In genomic region chr17:74750039-74750326, GRCh38 we compare ENCODE assay signal across 8 cellular contexts. TPM values are rescaled to one million over a fixed set of nuclear protein-coding genes. Genes with fewer than 3 reads are reported as not detected.
DNase-seq lines count a peak whose midpoint lies in the region; ATAC-seq and TF ChIP-seq lines count a peak whose summit lies in the region.

No MANE protein-coding gene starts in this region.

- no peaks in the 10 kb centered on the region for H3K36me3 ChIP-seq in psoas muscle (ENCODE audit: insufficient read depth in 1 of 2, low read depth in 1 of 2)

- H3K27me3 Mint-ChIP-seq in T-cell = no peaks in the 10 kb centered on the region

- peak overlapping the region; percentile 90 to 97 for H3K27ac Mint-ChIP-seq in T-cell

- intact Hi-C loops in psoas muscle (cut with DNase I) = no loop called here

- H3K27ac ChIP-seq in psoas muscle = no peak overlapping the region

- no peaks in the 10 kb centered on the region for H3K9me3 ChIP-seq in psoas muscle

- TF ChIP-seq CTCF in GM12875 (IDR thresholded peaks at IDR 0.05; ENCODE audit: borderline replicate concordance, insufficient read depth, low read depth, low read length) = no peak
- no peak for TF ChIP-seq CTCF in fibroblast of mammary gland (conservative IDR thresholded peaks at IDR 0.05; ENCODE audit: control insufficient read depth, insufficient read depth, low read depth, low read length)
- TF ChIP-seq CTCF in psoas muscle (IDR thresholded peaks at IDR 0.05) = no peak

- no peak for ATAC-seq in T-cell (replicated peaks in 1 of 4)
- ATAC-seq in psoas muscle = no peak

- CTCF ChIA-PET in T-cell (lab: Charles Lee) = interaction anchor here (0.6 to 2.6 kb wide), 7 partner anchors 10 to 93 kb away, joined by 3 to 13 read pairs (median 4); partner anchors contain the start of gene NAT9 (in 1 of the 2)

- peak overlapping the region; percentile 82 for H3K4me3 ChIP-seq in GM12875 (ENCODE audit: low read depth, low read length)
- H3K4me3 ChIP-seq in fibroblast of mammary gland (ENCODE audit: control insufficient read depth, low read depth, low read length) = peak overlapping the region; percentile 64
- H3K4me3 ChIP-seq in psoas muscle = peak overlapping the region; percentile 80

- no peaks in the 10 kb centered on the region for H3K9me3 Mint-ChIP-seq in T-cell

- H3K4me1 Mint-ChIP-seq in T-cell = peaks cover 66 to 74% (median 68%) of the 10 kb centered on the region in 3 donors

- POLR2A ChIA-PET in T-cell (lab: Charles Lee) = interaction anchor here in 1 of 2 donors (0.6 kb wide), 1 partner anchor 34 kb away, joined by 7 read pairs; no protein-coding TSS in a partner anchor

- 51 to 74% (median 56%) methylated on average over 6 of the region's 6 CpGs for WGBS in psoas muscle, 3 donors

- DNase-seq in T-cell (no peak), fibroblast of mammary gland (ENCODE audit: low read depth) (no peak), psoas muscle (peak in 1 of 2 donors; percentile 47), DMS53 (lab: John Stamatoyannopoulos, UW) (no peak), NCI-H187 (lab: John Stamatoyannopoulos, UW) (no peak), cerebellar cortex (ENCODE audit: low spot score) (no peak), NCI-H187 treated with DMSO at 0.1 percent for 48 hours (lab: John Stamatoyannopoulos, UW) (no peak)

- peaks cover 19% of the 10 kb centered on the region for H3K36me3 Mint-ChIP-seq in T-cell

- peaks cover 11% of the 10 kb centered on the region for H3K4me1 ChIP-seq in psoas muscle

- peaks cover 0 to 11% (median 1%) of the 10 kb centered on the region in 3 donors for H3K27me3 ChIP-seq in psoas muscle (ENCODE audit: insufficient read depth in 3 of 3, low read length in 2 of 3)

- peak overlapping the region; percentile 92 to 100 (median 98) for H3K4me3 Mint-ChIP-seq in T-cell

RNA-seq across cellular contexts. Expression of gene NHERF1, which starts 1.6 kb away (rescaled TPM):
- total RNA-seq in T-cell = 100 to 1,000 TPM; 104 to 260 (median 223) TPM
- 10 to 100 TPM in 1 of 4 donors, 1 to 10 TPM in 3; 3.9 to 16.6 (median 4.9) TPM for total RNA-seq in psoas muscle
- polyA plus RNA-seq in psoas muscle = 10 to 100 TPM in 1 of 3 donors, 1 to 10 TPM in 2; 2.4 to 37.1 (median 3.1) TPM

RNA-seq across cellular contexts. Expression of gene RAB37, which starts 12.9 kb away (rescaled TPM):
- total RNA-seq in T-cell = 10 to 100 TPM; 31.2 to 73.4 (median 40.7) TPM
- under 1 TPM; 0.62 to 0.78 (median 0.67) TPM for total RNA-seq in psoas muscle
- polyA plus RNA-seq in psoas muscle = under 1 TPM; 0.69 to 0.82 (median 0.75) TPM

RNA-seq across cellular contexts. Expression of gene NAT9, which starts 26.2 kb away (rescaled TPM):
- 10 to 100 TPM; 37.2 to 74.4 (median 71.9) TPM for total RNA-seq in T-cell
- total RNA-seq in psoas muscle = 10 to 100 TPM; 15.2 to 32.8 (median 19.9) TPM
- 10 to 100 TPM; 25.8 to 52.5 (median 25.8) TPM for polyA plus RNA-seq in psoas muscle

RNA-seq across cellular contexts. Expression of gene CD300LF, which starts 37.3 kb away (rescaled TPM):
- total RNA-seq in T-cell (under 1 TPM in 1 of 5 donors, not detected in 4; 0.25 TPM), psoas muscle (under 1 TPM in 2 of 4 donors, not detected in 2; 0.32 to 0.39 TPM)
- polyA plus RNA-seq in psoas muscle = under 1 TPM in 2 of 3 donors, not detected in 1; 0.09 to 0.16 TPM

Comparison
In these comparisons a context has a peak if more than half of its experiments do, and no peak if none do; other contexts are left out.
1. RNA of gene NHERF1, which starts 1.6 kb away (total RNA-seq): 104 to 260 TPM in T-cell; 3.9 to 16.6 TPM in psoas muscle; every median in the first group is over 4 times any median in the second.
2. RNA of gene RAB37, which starts 12.9 kb away (total RNA-seq): 31.2 to 73.4 TPM in T-cell; 0.62 to 0.78 TPM in psoas muscle; every median in the first group is over 10 times any median in the second.
3. Peak in every context shown above with its lines, with median percentiles within 50 percentile points of each other: H3K4me3 ChIP-seq.